Comparison of ENCODE assay signal across 30 cellular contexts in the genomic region with DNA sequence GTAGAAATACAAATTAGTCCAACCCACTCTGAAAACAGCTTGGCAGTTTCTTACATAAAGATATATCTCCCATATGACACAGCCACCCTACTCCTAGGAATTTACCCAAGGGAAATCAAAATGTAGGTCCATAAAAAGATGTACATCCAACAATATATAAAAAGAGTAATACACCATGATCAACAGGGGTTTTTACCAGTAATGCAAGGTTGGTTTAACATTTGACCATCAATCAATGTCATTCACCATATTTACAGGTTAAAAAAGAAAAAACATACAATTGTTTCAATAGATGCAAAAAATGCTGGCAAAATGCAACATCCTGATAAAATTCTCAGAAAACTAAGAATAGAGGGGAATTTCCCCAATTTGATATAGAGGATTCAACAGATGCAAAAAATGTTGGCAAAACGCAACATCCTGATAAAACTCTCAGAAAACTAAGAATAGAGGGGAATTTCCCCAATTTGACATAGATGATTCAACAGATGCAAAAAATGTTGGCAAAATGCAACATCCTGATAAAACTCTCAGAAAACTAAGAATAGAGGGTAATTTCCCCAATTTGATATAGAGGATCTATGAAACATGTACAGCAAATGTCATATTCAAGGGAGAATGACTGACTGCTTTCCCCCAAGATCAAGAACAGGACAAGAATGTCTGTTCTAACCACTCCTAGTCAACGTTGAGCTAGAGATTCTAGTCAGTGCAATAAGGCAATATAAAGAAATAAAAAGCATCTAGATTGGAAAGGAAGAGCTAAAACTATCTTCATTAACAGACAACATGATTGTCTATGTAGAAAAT. TPM values are rescaled to one million over a fixed set of nuclear protein-coding genes. Genes with fewer than 3 reads are reported as not detected.
DNase-seq lines count a peak whose midpoint lies in the region; ATAC-seq and TF ChIP-seq lines count a peak whose summit lies in the region.
"Had no signal": no experiment of that assay in that cellular context is flagged by ENCODE, and none has a peak within 500 bp of the region (broad histone marks: within the 10 kb centered on the region; RNA-seq: fewer than 3 reads in every experiment).

No MANE protein-coding gene starts in this region.

- H3K9me3 ChIP-seq in naive thymus-derived CD4-positive, alpha-beta T cell (ENCODE audit: control insufficient read depth in 2 of 3, low read length in 3 of 3) = no peaks in the 10 kb centered on the region
- H3K9me3 ChIP-seq: HAP-1, tibial artery had no signal

- H3K27me3 ChIP-seq in naive thymus-derived CD4-positive, alpha-beta T cell (ENCODE audit: control insufficient read depth in 2 of 2, insufficient read depth in 2 of 2, low read length in 2 of 2) = no peaks in the 10 kb centered on the region
- H3K27me3 ChIP-seq: tibial artery had no signal

- peak overlapping the region; percentile 46 for H3K27ac Mint-ChIP-seq in activated CD4-positive, alpha-beta memory T cell treated with anti-CD3 and anti-CD28 coated beads for 36 hours
- H3K27ac Mint-ChIP-seq in activated CD4-positive, alpha-beta memory T cell treated with anti-CD3 and anti-CD28 coated beads, Interleukin-2, amount 10 ng/mL, durations not matched to agents 7 days and 5 days = no peak overlapping the region
- peak overlapping the region; percentile 91 for H3K27ac Mint-ChIP-seq in activated naive CD8-positive, alpha-beta T cell
- H3K27ac Mint-ChIP-seq in naive thymus-derived CD4-positive, alpha-beta T cell = peak overlapping the region in 1 of 9 donors; percentile 2

- no peaks in the 10 kb centered on the region for H3K36me3 ChIP-seq in naive thymus-derived CD4-positive, alpha-beta T cell (ENCODE audit: control insufficient read depth in 2 of 3, insufficient read depth in 3 of 3, low read length in 3 of 3)
- H3K36me3 ChIP-seq: HAP-1, tibial artery had no signal

- H3K36me3 Mint-ChIP-seq in activated CD4-positive, alpha-beta memory T cell treated with anti-CD3 and anti-CD28 coated beads for 36 hours = peaks cover 7% of the 10 kb centered on the region
- no peaks in the 10 kb centered on the region for H3K36me3 Mint-ChIP-seq in activated CD4-positive, alpha-beta memory T cell treated with anti-CD3 and anti-CD28 coated beads, Interleukin-2, amount 10 ng/mL, durations not matched to agents 7 days and 5 days (ENCODE audit: low read depth)
- H3K36me3 Mint-ChIP-seq in activated naive CD8-positive, alpha-beta T cell = peaks cover 12% of the 10 kb centered on the region
- peaks cover 0 to 16% (median 0%) of the 10 kb centered on the region in 5 donors for H3K36me3 Mint-ChIP-seq in naive thymus-derived CD4-positive, alpha-beta T cell

- TF ChIP-seq CTCF in GM10266 (IDR thresholded peaks at IDR 0.05; ENCODE audit: control insufficient read depth, insufficient read depth, low read depth, missing control alignments) = no peak

- H3K4me1 Mint-ChIP-seq in activated CD4-positive, alpha-beta memory T cell treated with anti-CD3 and anti-CD28 coated beads for 36 hours (ENCODE audit: low read depth) = peaks cover 37% of the 10 kb centered on the region
- peaks cover 23% of the 10 kb centered on the region for H3K4me1 Mint-ChIP-seq in activated CD4-positive, alpha-beta memory T cell treated with anti-CD3 and anti-CD28 coated beads, Interleukin-2, amount 10 ng/mL, durations not matched to agents 7 days and 5 days
- H3K4me1 Mint-ChIP-seq in activated naive CD8-positive, alpha-beta T cell (ENCODE audit: low read depth) = peaks cover 36% of the 10 kb centered on the region
- H3K4me1 Mint-ChIP-seq in naive thymus-derived CD4-positive, alpha-beta T cell = peaks cover 0 to 22% (median 4%) of the 10 kb centered on the region in 7 donors
- H3K4me1 Mint-ChIP-seq: neural crest cell had no signal

- H3K4me1 ChIP-seq in naive thymus-derived CD4-positive, alpha-beta T cell (ENCODE audit: control insufficient read depth in 2 of 2, insufficient read depth in 2 of 2, low read length in 2 of 2) = no peaks in the 10 kb centered on the region
- H3K4me1 ChIP-seq: HAP-1, tibial artery had no signal

- peaks cover 2% of the 10 kb centered on the region for H3K27me3 Mint-ChIP-seq in activated CD4-positive, alpha-beta memory T cell treated with anti-CD3 and anti-CD28 coated beads for 36 hours
- H3K27me3 Mint-ChIP-seq in activated CD4-positive, alpha-beta memory T cell treated with anti-CD3 and anti-CD28 coated beads, Interleukin-2, amount 10 ng/mL, durations not matched to agents 7 days and 5 days = peaks cover 21% of the 10 kb centered on the region
- H3K27me3 Mint-ChIP-seq in activated naive CD8-positive, alpha-beta T cell = no peaks in the 10 kb centered on the region
- H3K27me3 Mint-ChIP-seq in naive thymus-derived CD4-positive, alpha-beta T cell = peaks cover 0 to 10% (median 0%) of the 10 kb centered on the region in 5 donors
- H3K27me3 Mint-ChIP-seq: CD8-positive, alpha-beta memory T cell had no signal

- intact Hi-C loops in activated CD4-positive, alpha-beta memory T cell treated with anti-CD3 and anti-CD28 coated beads for 36 hours (cut with micrococcal nuclease) = loop anchor here (1.0 kb wide), 1 partner anchor 18 kb away; no protein-coding TSS in a partner anchor
- intact Hi-C loops in naive thymus-derived CD4-positive, alpha-beta T cell (cut with micrococcal nuclease) = loop anchor here in 1 of 2 donors (2.0 kb wide), 1 partner anchor 18 kb away; no protein-coding TSS in a partner anchor

- CTCF ChIA-PET in activated CD4-positive, alpha-beta memory T cell treated with anti-CD3 and anti-CD28 coated beads for 36 hours (lab: Charles Lee) = interaction anchor here (0.9 to 1.1 kb wide), 2 partner anchors 31 to 52 kb away, joined by 4 read pairs; no protein-coding TSS in a partner anchor
- CTCF ChIA-PET in activated CD4-positive, alpha-beta memory T cell treated with anti-CD3 and anti-CD28 coated beads, Interleukin-2, amount 10 ng/mL, durations not matched to agents 7 days and 5 days (lab: Charles Lee) = no interaction called here
- CTCF ChIA-PET in naive thymus-derived CD4-positive, alpha-beta T cell (lab: Charles Lee) = interaction anchor here (0.9 kb wide), 1 partner anchor 31 kb away, joined by 3 read pairs; no protein-coding TSS in a partner anchor

- H3K27ac ChIP-seq in naive thymus-derived CD4-positive, alpha-beta T cell (ENCODE audit: low read depth, low read length) = no peak overlapping the region
- H3K27ac ChIP-seq: coronary artery, PC-9, SK-N-MC, tibial artery had no signal

- peak; percentile 34 for ATAC-seq in naive thymus-derived CD4-positive, alpha-beta T cell
- ATAC-seq: right cardiac atrium had no signal

- no peak overlapping the region for H3K4me3 Mint-ChIP-seq in activated CD4-positive, alpha-beta memory T cell treated with anti-CD3 and anti-CD28 coated beads for 36 hours
- no peak overlapping the region for H3K4me3 Mint-ChIP-seq in activated CD4-positive, alpha-beta memory T cell treated with anti-CD3 and anti-CD28 coated beads, Interleukin-2, amount 10 ng/mL, durations not matched to agents 7 days and 5 days
- peak overlapping the region; percentile 59 for H3K4me3 Mint-ChIP-seq in activated naive CD8-positive, alpha-beta T cell
- peak overlapping the region in 1 of 10 donors; percentile 49 for H3K4me3 Mint-ChIP-seq in naive thymus-derived CD4-positive, alpha-beta T cell
- H3K4me3 Mint-ChIP-seq: neural crest cell had no signal

- peaks cover 14% of the 10 kb centered on the region for H3K9me3 Mint-ChIP-seq in activated CD4-positive, alpha-beta memory T cell treated with anti-CD3 and anti-CD28 coated beads for 36 hours
- peaks cover 8% of the 10 kb centered on the region for H3K9me3 Mint-ChIP-seq in activated CD4-positive, alpha-beta memory T cell treated with anti-CD3 and anti-CD28 coated beads, Interleukin-2, amount 10 ng/mL, durations not matched to agents 7 days and 5 days
- H3K9me3 Mint-ChIP-seq in activated naive CD8-positive, alpha-beta T cell (ENCODE audit: low read depth) = peaks cover 5% of the 10 kb centered on the region
- H3K9me3 Mint-ChIP-seq in naive thymus-derived CD4-positive, alpha-beta T cell = peaks cover 0 to 20% (median 4%) of the 10 kb centered on the region in 11 donors

- DNase-seq in activated CD4-positive, alpha-beta memory T cell treated with anti-CD3 and anti-CD28 coated beads for 36 hours = no peak
- no peak for DNase-seq in activated CD4-positive, alpha-beta memory T cell treated with anti-CD3 and anti-CD28 coated beads, Interleukin-2, amount 10 ng/mL, durations not matched to agents 7 days and 5 days
- DNase-seq in CD1c-positive myeloid dendritic cell (ENCODE audit: extremely low spot score) = peak; percentile 59
- no peak for DNase-seq in naive thymus-derived CD4-positive, alpha-beta T cell
- no peak for DNase-seq in GM10266 (ENCODE audit: extremely low spot score)
- DNase-seq in HT-29 (ENCODE audit: low spot score) = no peak
- DNase-seq in NCI-H2171 treated with DMSO at 0.1 percent for 48 hours (lab: John Stamatoyannopoulos, UW) = no peak
- DNase-seq: AML-193; effector CD8-positive, alpha-beta T cell; EL; glutamatergic neuron; IMR-90; MV-4-11; NCI-H1436 treated with DMSO at 0.1 percent for 48 hours; NCI-H2081 treated with DMSO at 0.1 percent for 48 hours; NCI-H345; NCI-H69; PC-9; right cardiac atrium had no signal

- H3K4me3 ChIP-seq in naive thymus-derived CD4-positive, alpha-beta T cell (ENCODE audit: low read length) = no peak overlapping the region
- H3K4me3 ChIP-seq: coronary artery, HAP-1, PC-9, SK-N-MC, smooth muscle cell, tibial artery had no signal

- POLR2A ChIA-PET in activated CD4-positive, alpha-beta memory T cell treated with anti-CD3 and anti-CD28 coated beads for 36 hours (lab: Charles Lee) = interaction anchor here (1.0 to 1.5 kb wide), 2 partner anchors 16 to 18 kb away, joined by 3 to 6 read pairs; no protein-coding TSS in a partner anchor
- POLR2A ChIA-PET in activated CD4-positive, alpha-beta memory T cell treated with anti-CD3 and anti-CD28 coated beads, Interleukin-2, amount 10 ng/mL, durations not matched to agents 7 days and 5 days (lab: Charles Lee) = interaction anchor here (1.0 kb wide), 1 partner anchor 18 kb away, joined by 4 read pairs; no protein-coding TSS in a partner anchor
- POLR2A ChIA-PET in naive thymus-derived CD4-positive, alpha-beta T cell (lab: Charles Lee) = interaction anchor here (0.6 kb wide), 1 partner anchor 10 kb away, joined by 3 read pairs; no protein-coding TSS in a partner anchor

RNA-seq across cellular contexts. Expression of a gene that starts 13.7 kb away (rescaled TPM):
- total RNA-seq in activated CD4-positive, alpha-beta memory T cell treated with anti-CD3 and anti-CD28 coated beads for 36 hours = 10 to 100 TPM; 14.1 to 16.1 TPM
- total RNA-seq in activated CD4-positive, alpha-beta memory T cell treated with anti-CD3 and anti-CD28 coated beads, Interleukin-2, amount 10 ng/mL, durations not matched to agents 7 days and 5 days = 10 to 100 TPM; 11.1 to 13.0 TPM
- total RNA-seq in naive thymus-derived CD4-positive, alpha-beta T cell = 10 to 100 TPM in 3 of 5 experiments, 1 to 10 TPM in 2; 5.0 to 68.6 (median 17.3) TPM
- 1 to 10 TPM; 3.8 to 5.5 TPM for polyA plus RNA-seq in naive thymus-derived CD4-positive, alpha-beta T cell
- 535 and 538 TPM in 2 replicates for total RNA-seq in HT-29 (2014; rRNA removed; shearing (Covaris generic))

RNA-seq across cellular contexts. Expression of a gene that starts 34.5 kb away (rescaled TPM):
- total RNA-seq in activated CD4-positive, alpha-beta memory T cell treated with anti-CD3 and anti-CD28 coated beads for 36 hours = 10 to 100 TPM; 14.1 to 15.6 TPM
- total RNA-seq in activated CD4-positive, alpha-beta memory T cell treated with anti-CD3 and anti-CD28 coated beads, Interleukin-2, amount 10 ng/mL, durations not matched to agents 7 days and 5 days = 10 to 100 TPM; 17.4 to 18.2 TPM
- total RNA-seq in naive thymus-derived CD4-positive, alpha-beta T cell = 10 to 100 TPM; 18.3 to 48.2 (median 46.1) TPM
- 10 to 100 TPM; 26.7 to 28.1 TPM for polyA plus RNA-seq in naive thymus-derived CD4-positive, alpha-beta T cell
- total RNA-seq in HT-29 (2014; rRNA removed; shearing (Covaris generic)) = 15.2 and 21.6 TPM in 2 replicates

RNA-seq across cellular contexts. Expression of a gene that starts 42.2 kb away (rescaled TPM):
- not detected for total RNA-seq in activated CD4-positive, alpha-beta memory T cell treated with anti-CD3 and anti-CD28 coated beads for 36 hours
- not detected for total RNA-seq in activated CD4-positive, alpha-beta memory T cell treated with anti-CD3 and anti-CD28 coated beads, Interleukin-2, amount 10 ng/mL, durations not matched to agents 7 days and 5 days
- total RNA-seq in naive thymus-derived CD4-positive, alpha-beta T cell = not detected
- polyA plus RNA-seq in naive thymus-derived CD4-positive, alpha-beta T cell = not detected
- 1.9 and 3.7 TPM in 2 replicates for total RNA-seq in HT-29 (2014; rRNA removed; shearing (Covaris generic))
- total RNA-seq: activated CD8-positive, alpha-beta memory T cell treated with anti-CD3 and anti-CD28 coated beads for 36 hours; cardiac septum; CD8-positive, alpha-beta memory T cell; IMR-90; neural crest cell; PC-9; right cardiac atrium; smooth muscle cell; T-helper 1 cell treated with Interleukin-12 subunit alpha and Interleukin-12 subunit beta and Interleukin-4 antibody, amounts not matched to agents 30 ng/mL and 1 ng/mL, for 36 hours had no signal
- polyA plus RNA-seq: CD8-positive, alpha-beta memory T cell; IMR-90; right cardiac atrium; smooth muscle cell had no signal
